Comparison of ENCODE assay signal across 1 cellular context in the genomic region with DNA sequence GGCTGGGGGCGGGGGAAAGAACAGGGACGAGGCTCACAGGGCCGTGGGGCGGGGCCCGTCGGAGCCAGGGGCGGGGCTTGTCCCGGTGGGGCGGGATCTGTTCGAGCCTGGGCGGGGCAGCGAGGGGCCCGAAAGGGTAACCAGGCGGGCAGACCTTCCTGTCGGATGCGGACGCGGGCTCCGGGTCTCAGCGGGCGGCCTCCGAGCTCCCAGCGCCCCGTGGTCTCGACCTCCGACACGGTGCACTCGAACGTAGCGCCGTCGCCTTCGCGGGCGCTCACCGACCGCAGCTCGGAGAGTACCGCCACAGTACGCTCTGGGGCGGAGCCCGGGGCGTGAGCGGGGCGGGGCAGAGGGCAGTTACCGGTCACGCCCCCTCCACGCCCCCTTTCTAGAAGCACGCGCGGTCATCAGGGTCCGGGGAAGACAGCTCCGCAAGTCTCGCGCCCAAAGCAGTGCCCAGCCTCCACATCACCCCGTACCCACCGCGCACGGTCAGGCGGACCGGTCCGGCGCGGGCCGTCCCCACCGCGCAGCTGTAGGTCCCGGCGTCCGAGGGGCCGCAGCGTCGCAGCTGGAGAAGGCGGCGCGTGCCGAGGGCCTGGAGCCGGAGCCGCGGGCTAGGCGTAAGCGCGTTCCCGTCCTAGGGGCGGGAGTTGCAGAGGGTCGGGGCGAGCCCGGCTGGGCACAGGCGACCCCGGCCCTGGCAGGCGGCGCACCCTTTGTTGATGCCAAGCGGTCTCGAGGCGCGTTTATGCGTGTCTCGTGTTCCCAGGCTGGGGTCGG.
A peak's percentile ranks its signal among the peaks of the same experiment; 100 is the strongest.
TF ChIP-seq lines count a peak whose summit lies in the region.

No MANE protein-coding gene starts in this region.

TF ChIP-seq in HepG2, 621 proteins besides CTCF, POLR2A, EP300 and RAD21 (continued from another document and continues in another):
- TF ChIP-seq, protein P1, sequence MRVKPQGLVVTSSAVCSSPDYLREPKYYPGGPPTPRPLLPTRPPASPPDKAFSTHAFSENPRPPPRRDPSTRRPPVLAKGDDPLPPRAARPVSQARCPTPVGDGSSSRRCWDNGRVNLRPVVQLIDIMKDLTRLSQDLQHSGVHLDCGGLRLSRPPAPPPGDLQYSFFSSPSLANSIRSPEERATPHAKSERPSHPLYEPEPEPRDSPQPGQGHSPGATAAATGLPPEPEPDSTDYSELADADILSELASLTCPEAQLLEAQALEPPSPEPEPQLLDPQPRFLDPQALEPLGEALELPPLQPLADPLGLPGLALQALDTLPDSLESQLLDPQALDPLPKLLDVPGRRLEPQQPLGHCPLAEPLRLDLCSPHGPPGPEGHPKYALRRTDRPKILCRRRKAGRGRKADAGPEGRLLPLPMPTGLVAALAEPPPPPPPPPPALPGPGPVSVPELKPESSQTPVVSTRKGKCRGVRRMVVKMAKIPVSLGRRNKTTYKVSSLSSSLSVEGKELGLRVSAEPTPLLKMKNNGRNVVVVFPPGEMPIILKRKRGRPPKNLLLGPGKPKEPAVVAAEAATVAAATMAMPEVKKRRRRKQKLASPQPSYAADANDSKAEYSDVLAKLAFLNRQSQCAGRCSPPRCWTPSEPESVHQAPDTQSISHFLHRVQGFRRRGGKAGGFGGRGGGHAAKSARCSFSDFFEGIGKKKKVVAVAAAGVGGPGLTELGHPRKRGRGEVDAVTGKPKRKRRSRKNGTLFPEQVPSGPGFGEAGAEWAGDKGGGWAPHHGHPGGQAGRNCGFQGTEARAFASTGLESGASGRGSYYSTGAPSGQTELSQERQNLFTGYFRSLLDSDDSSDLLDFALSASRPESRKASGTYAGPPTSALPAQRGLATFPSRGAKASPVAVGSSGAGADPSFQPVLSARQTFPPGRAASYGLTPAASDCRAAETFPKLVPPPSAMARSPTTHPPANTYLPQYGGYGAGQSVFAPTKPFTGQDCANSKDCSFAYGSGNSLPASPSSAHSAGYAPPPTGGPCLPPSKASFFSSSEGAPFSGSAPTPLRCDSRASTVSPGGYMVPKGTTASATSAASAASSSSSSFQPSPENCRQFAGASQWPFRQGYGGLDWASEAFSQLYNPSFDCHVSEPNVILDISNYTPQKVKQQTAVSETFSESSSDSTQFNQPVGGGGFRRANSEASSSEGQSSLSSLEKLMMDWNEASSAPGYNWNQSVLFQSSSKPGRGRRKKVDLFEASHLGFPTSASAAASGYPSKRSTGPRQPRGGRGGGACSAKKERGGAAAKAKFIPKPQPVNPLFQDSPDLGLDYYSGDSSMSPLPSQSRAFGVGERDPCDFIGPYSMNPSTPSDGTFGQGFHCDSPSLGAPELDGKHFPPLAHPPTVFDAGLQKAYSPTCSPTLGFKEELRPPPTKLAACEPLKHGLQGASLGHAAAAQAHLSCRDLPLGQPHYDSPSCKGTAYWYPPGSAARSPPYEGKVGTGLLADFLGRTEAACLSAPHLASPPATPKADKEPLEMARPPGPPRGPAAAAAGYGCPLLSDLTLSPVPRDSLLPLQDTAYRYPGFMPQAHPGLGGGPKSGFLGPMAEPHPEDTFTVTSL (CRISPR knock-in tag; IDR thresholded peaks at IDR 0.05; ENCODE audit: borderline replicate concordance): no peak; the same call in 1 of the 2 replicates
- peak; percentile 51; the same call in 1 of the 2 replicates for TF ChIP-seq SP2 (CRISPR knock-in tag; IDR thresholded peaks at IDR 0.05)
- no peak for TF ChIP-seq ATM (IDR thresholded peaks at IDR 0.05; ENCODE audit: borderline replicate concordance)
- peak; percentile 22; the same call in 1 of the 2 replicates for TF ChIP-seq RELA (CRISPR knock-in tag; IDR thresholded peaks at IDR 0.05)
- peak; percentile 55 for TF ChIP-seq ZFX (CRISPR knock-in tag; IDR thresholded peaks at IDR 0.05; ENCODE audit: low read depth)
- TF ChIP-seq ZFP37 (CRISPR knock-in tag; IDR thresholded peaks at IDR 0.05; ENCODE audit: borderline replicate concordance): no peak; the same call in 1 of the 2 replicates
- peak; percentile 64; the same call in 1 of the 2 replicates for TF ChIP-seq POLR2G (IDR thresholded peaks at IDR 0.05; ENCODE audit: low read depth, low read length)
- TF ChIP-seq, protein P2, sequence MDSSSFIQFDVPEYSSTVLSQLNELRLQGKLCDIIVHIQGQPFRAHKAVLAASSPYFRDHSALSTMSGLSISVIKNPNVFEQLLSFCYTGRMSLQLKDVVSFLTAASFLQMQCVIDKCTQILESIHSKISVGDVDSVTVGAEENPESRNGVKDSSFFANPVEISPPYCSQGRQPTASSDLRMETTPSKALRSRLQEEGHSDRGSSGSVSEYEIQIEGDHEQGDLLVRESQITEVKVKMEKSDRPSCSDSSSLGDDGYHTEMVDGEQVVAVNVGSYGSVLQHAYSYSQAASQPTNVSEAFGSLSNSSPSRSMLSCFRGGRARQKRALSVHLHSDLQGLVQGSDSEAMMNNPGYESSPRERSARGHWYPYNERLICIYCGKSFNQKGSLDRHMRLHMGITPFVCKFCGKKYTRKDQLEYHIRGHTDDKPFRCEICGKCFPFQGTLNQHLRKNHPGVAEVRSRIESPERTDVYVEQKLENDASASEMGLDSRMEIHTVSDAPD (CRISPR knock-in tag; IDR thresholded peaks at IDR 0.05): no peak; the same call in 1 of the 2 replicates
- peak; percentile 48; the same call in 1 of the 2 replicates for TF ChIP-seq SRY (CRISPR knock-in tag; IDR thresholded peaks at IDR 0.05)
- TF ChIP-seq FIP1L1 (IDR thresholded peaks at IDR 0.05; ENCODE audit: borderline replicate concordance, insufficient read depth, low read depth, low read length): 0 out of 2 replicates have a peak, but pooled peaks have one; percentile 56
- peak; percentile 46 for TF ChIP-seq THAP11 (CRISPR knock-in tag; IDR thresholded peaks at IDR 0.05)
- TF ChIP-seq RNF219 (CRISPR knock-in tag; IDR thresholded peaks at IDR 0.05): no peak; the same call in 1 of the 2 replicates
- TF ChIP-seq ZNF343 (CRISPR knock-in tag; IDR thresholded peaks at IDR 0.05): peak; percentile 70; the same call in 1 of the 2 replicates
- no peak for TF ChIP-seq MTF2 (CRISPR knock-in tag; IDR thresholded peaks at IDR 0.05; ENCODE audit: borderline replicate concordance)
- 0 out of 2 replicates have a peak, but pooled peaks have one; percentile 42 for TF ChIP-seq TSC22D2 (CRISPR knock-in tag; IDR thresholded peaks at IDR 0.05; ENCODE audit: borderline replicate concordance)
- 0 out of 2 replicates have a peak, but pooled peaks have one; percentile 18 for TF ChIP-seq ZFP36L1 (CRISPR knock-in tag; IDR thresholded peaks at IDR 0.05)
- TF ChIP-seq, protein P3, sequence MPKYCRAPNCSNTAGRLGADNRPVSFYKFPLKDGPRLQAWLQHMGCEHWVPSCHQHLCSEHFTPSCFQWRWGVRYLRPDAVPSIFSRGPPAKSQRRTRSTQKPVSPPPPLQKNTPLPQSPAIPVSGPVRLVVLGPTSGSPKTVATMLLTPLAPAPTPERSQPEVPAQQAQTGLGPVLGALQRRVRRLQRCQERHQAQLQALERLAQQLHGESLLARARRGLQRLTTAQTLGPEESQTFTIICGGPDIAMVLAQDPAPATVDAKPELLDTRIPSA (CRISPR knock-in tag; IDR thresholded peaks at IDR 0.05; ENCODE audit: borderline replicate concordance): no peak
- TF ChIP-seq NR2F2 (IDR thresholded peaks at IDR 0.05; ENCODE audit: borderline replicate concordance, low read depth): peak; percentile 12; the same call in 1 of the 2 replicates
- TF ChIP-seq MIER3 (CRISPR knock-in tag; IDR thresholded peaks at IDR 0.05; ENCODE audit: borderline replicate concordance): no peak
- TF ChIP-seq, protein P4, sequence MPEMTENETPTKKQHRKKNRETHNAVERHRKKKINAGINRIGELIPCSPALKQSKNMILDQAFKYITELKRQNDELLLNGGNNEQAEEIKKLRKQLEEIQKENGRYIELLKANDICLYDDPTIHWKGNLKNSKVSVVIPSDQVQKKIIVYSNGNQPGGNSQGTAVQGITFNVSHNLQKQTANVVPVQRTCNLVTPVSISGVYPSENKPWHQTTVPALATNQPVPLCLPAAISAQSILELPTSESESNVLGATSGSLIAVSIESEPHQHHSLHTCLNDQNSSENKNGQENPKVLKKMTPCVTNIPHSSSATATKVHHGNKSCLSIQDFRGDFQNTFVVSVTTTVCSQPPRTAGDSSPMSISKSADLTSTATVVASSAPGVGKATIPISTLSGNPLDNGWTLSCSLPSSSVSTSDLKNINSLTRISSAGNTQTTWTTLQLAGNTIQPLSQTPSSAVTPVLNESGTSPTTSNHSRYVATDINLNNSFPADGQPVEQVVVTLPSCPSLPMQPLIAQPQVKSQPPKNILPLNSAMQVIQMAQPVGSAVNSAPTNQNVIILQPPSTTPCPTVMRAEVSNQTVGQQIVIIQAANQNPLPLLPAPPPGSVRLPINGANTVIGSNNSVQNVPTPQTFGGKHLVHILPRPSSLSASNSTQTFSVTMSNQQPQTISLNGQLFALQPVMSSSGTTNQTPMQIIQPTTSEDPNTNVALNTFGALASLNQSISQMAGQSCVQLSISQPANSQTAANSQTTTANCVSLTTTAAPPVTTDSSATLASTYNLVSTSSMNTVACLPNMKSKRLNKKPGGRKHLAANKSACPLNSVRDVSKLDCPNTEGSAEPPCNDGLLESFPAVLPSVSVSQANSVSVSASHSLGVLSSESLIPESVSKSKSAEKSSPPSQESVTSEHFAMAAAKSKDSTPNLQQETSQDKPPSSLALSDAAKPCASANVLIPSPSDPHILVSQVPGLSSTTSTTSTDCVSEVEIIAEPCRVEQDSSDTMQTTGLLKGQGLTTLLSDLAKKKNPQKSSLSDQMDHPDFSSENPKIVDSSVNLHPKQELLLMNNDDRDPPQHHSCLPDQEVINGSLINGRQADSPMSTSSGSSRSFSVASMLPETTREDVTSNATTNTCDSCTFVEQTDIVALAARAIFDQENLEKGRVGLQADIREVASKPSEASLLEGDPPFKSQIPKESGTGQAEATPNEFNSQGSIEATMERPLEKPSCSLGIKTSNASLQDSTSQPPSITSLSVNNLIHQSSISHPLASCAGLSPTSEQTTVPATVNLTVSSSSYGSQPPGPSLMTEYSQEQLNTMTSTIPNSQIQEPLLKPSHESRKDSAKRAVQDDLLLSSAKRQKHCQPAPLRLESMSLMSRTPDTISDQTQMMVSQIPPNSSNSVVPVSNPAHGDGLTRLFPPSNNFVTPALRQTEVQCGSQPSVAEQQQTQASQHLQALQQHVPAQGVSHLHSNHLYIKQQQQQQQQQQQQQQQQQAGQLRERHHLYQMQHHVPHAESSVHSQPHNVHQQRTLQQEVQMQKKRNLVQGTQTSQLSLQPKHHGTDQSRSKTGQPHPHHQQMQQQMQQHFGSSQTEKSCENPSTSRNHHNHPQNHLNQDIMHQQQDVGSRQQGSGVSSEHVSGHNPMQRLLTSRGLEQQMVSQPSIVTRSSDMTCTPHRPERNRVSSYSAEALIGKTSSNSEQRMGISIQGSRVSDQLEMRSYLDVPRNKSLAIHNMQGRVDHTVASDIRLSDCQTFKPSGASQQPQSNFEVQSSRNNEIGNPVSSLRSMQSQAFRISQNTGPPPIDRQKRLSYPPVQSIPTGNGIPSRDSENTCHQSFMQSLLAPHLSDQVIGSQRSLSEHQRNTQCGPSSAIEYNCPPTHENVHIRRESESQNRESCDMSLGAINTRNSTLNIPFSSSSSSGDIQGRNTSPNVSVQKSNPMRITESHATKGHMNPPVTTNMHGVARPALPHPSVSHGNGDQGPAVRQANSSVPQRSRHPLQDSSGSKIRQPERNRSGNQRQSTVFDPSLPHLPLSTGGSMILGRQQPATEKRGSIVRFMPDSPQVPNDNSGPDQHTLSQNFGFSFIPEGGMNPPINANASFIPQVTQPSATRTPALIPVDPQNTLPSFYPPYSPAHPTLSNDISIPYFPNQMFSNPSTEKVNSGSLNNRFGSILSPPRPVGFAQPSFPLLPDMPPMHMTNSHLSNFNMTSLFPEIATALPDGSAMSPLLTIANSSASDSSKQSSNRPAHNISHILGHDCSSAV (CRISPR knock-in tag; IDR thresholded peaks at IDR 0.05; ENCODE audit: borderline replicate concordance): no peak
- TF ChIP-seq, protein P5, sequence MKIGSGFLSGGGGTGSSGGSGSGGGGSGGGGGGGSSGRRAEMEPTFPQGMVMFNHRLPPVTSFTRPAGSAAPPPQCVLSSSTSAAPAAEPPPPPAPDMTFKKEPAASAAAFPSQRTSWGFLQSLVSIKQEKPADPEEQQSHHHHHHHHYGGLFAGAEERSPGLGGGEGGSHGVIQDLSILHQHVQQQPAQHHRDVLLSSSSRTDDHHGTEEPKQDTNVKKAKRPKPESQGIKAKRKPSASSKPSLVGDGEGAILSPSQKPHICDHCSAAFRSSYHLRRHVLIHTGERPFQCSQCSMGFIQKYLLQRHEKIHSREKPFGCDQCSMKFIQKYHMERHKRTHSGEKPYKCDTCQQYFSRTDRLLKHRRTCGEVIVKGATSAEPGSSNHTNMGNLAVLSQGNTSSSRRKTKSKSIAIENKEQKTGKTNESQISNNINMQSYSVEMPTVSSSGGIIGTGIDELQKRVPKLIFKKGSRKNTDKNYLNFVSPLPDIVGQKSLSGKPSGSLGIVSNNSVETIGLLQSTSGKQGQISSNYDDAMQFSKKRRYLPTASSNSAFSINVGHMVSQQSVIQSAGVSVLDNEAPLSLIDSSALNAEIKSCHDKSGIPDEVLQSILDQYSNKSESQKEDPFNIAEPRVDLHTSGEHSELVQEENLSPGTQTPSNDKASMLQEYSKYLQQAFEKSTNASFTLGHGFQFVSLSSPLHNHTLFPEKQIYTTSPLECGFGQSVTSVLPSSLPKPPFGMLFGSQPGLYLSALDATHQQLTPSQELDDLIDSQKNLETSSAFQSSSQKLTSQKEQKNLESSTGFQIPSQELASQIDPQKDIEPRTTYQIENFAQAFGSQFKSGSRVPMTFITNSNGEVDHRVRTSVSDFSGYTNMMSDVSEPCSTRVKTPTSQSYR (CRISPR knock-in tag; IDR thresholded peaks at IDR 0.05; ENCODE audit: borderline replicate concordance): no peak
- no peak for TF ChIP-seq ZNF672 (CRISPR knock-in tag; IDR thresholded peaks at IDR 0.05)
- peak; percentile 92 for TF ChIP-seq SP1 (IDR thresholded peaks at IDR 0.05)
- peak; percentile 97 for TF ChIP-seq SP1 (CRISPR knock-in tag; IDR thresholded peaks at IDR 0.05)
- peak; percentile 66 for TF ChIP-seq ZNF280B (CRISPR knock-in tag; IDR thresholded peaks at IDR 0.05; ENCODE audit: borderline replicate concordance)
- TF ChIP-seq ZNF780A (CRISPR knock-in tag; IDR thresholded peaks at IDR 0.05): 0 out of 2 replicates have a peak, but pooled peaks have one; percentile 47
